Comparison of ENCODE assay signal across 1 cellular context in the genomic region with DNA sequence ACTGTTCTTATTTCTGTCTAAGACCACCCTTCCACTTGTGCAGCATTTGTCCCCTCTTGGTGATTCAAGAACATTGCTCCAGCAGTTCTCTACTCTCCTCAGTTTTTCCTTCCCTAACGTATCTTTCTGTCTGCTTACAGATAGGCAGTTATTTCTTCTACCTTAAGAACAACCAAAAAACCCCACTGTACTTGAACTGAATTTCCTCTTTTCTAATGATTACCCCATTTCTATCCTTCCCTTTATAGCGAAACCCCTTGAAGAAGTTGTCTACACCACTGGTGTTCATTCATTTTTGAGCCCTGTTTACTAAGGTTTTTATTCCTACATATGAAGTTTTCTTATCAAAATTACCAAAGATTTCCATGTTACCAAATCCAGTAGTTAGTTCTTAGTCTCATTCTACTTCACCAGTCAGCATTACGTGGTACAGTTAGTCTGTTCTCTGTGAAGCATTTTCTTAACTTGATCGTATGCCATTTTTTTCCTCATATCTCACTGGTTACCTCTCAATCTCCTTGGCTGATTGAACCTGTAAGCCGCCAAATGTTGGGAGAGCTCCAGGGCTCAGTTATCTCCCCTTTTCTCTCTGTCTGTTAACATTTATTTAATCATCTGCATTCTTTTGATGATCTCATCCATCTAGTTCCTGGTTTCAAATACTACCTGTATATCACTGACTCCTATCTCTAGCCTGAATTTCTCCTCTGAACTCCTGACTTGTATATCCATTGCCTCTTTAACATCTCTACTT.
TF ChIP-seq lines count a peak whose summit lies in the region.

No MANE protein-coding gene starts in this region.

TF ChIP-seq in HEK293, 187 proteins besides CTCF, POLR2A, EP300 and RAD21 (continued from another document and continues in another):
- TF ChIP-seq, protein P1, sequence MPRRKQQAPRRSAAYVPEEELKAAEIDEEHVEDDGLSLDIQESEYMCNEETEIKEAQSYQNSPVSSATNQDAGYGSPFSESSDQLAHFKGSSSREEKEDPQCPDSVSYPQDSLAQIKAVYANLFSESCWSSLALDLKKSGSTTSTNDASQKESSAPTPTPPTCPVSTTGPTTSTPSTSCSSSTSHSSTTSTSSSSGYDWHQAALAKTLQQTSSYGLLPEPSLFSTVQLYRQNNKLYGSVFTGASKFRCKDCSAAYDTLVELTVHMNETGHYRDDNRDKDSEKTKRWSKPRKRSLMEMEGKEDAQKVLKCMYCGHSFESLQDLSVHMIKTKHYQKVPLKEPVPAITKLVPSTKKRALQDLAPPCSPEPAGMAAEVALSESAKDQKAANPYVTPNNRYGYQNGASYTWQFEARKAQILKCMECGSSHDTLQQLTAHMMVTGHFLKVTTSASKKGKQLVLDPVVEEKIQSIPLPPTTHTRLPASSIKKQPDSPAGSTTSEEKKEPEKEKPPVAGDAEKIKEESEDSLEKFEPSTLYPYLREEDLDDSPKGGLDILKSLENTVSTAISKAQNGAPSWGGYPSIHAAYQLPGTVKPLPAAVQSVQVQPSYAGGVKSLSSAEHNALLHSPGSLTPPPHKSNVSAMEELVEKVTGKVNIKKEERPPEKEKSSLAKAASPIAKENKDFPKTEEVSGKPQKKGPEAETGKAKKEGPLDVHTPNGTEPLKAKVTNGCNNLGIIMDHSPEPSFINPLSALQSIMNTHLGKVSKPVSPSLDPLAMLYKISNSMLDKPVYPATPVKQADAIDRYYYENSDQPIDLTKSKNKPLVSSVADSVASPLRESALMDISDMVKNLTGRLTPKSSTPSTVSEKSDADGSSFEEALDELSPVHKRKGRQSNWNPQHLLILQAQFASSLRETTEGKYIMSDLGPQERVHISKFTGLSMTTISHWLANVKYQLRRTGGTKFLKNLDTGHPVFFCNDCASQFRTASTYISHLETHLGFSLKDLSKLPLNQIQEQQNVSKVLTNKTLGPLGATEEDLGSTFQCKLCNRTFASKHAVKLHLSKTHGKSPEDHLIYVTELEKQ (tag by site-specific recombination; IDR thresholded peaks at IDR 0.05; ENCODE audit: borderline replicate concordance) = peak; percentile 47; the same call in 1 of the 2 replicates
- TF ChIP-seq ZNF433 (tag by site-specific recombination; IDR thresholded peaks at IDR 0.05; ENCODE audit: low read depth) (no peak), ZNF211 (tag by site-specific recombination; IDR thresholded peaks at IDR 0.05; ENCODE audit: low read depth) (no peak), ZNF248 (tag by site-specific recombination; IDR thresholded peaks at IDR 0.05) (no peak), ZNF121 (tag by site-specific recombination; IDR thresholded peaks at IDR 0.05) (no peak), ZNF571 (tag by site-specific recombination; IDR thresholded peaks at IDR 0.05) (no peak), ZSCAN30 (tag by site-specific recombination; IDR thresholded peaks at IDR 0.05) (no peak), ZNF664 (tag by site-specific recombination; IDR thresholded peaks at IDR 0.05) (peak; percentile 58), ZNF473 (tag by site-specific recombination; IDR thresholded peaks at IDR 0.05) (no peak), ZSCAN16 (tag by site-specific recombination; IDR thresholded peaks at IDR 0.05) (peak; percentile 99), ZNF624 (tag by site-specific recombination; IDR thresholded peaks at IDR 0.05) (no peak), ZNF530 (tag by site-specific recombination; IDR thresholded peaks at IDR 0.05; ENCODE audit: low read depth) (no peak), ZNF521 (tag by site-specific recombination; IDR thresholded peaks at IDR 0.05) (no peak), ZNF621 (tag by site-specific recombination; IDR thresholded peaks at IDR 0.05) (no peak), KLF16 (tag by site-specific recombination; IDR thresholded peaks at IDR 0.05) (no peak), ZNF302 (tag by site-specific recombination; IDR thresholded peaks at IDR 0.05; ENCODE audit: low read depth) (no peak), ZNF202 (tag by site-specific recombination; IDR thresholded peaks at IDR 0.05; ENCODE audit: borderline replicate concordance) (no peak), ZNF501 (tag by site-specific recombination; IDR thresholded peaks at IDR 0.05) (no peak), OVOL3 (tag by site-specific recombination; IDR thresholded peaks at IDR 0.05) (no peak), ZNF423 (tag by site-specific recombination; IDR thresholded peaks at IDR 0.05) (no peak), GLIS1 (tag by site-specific recombination; IDR thresholded peaks at IDR 0.05) (no peak), SETDB1 (IDR thresholded peaks at IDR 0.05; ENCODE audit: insufficient read length, low read length) (no peak), ZNF221 (tag by site-specific recombination; IDR thresholded peaks at IDR 0.05; ENCODE audit: borderline replicate concordance) (no peak), ZNF175 (tag by site-specific recombination; IDR thresholded peaks at IDR 0.05) (no peak), ZNF776 (tag by site-specific recombination; IDR thresholded peaks at IDR 0.05; ENCODE audit: borderline replicate concordance) (no peak)
- TF ChIP-seq, protein P2, sequence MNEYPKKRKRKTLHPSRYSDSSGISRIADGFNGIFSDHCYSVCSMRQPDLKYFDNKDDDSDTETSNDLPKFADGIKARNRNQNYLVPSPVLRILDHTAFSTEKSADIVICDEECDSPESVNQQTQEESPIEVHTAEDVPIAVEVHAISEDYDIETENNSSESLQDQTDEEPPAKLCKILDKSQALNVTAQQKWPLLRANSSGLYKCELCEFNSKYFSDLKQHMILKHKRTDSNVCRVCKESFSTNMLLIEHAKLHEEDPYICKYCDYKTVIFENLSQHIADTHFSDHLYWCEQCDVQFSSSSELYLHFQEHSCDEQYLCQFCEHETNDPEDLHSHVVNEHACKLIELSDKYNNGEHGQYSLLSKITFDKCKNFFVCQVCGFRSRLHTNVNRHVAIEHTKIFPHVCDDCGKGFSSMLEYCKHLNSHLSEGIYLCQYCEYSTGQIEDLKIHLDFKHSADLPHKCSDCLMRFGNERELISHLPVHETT (tag by site-specific recombination; IDR thresholded peaks at IDR 0.05) = peak; percentile 63; the same call in 1 of the 2 replicates
- TF ChIP-seq, protein P3, sequence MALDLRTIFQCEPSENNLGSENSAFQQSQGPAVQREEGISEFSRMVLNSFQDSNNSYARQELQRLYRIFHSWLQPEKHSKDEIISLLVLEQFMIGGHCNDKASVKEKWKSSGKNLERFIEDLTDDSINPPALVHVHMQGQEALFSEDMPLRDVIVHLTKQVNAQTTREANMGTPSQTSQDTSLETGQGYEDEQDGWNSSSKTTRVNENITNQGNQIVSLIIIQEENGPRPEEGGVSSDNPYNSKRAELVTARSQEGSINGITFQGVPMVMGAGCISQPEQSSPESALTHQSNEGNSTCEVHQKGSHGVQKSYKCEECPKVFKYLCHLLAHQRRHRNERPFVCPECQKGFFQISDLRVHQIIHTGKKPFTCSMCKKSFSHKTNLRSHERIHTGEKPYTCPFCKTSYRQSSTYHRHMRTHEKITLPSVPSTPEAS (tag by site-specific recombination; IDR thresholded peaks at IDR 0.05) = no peak
- TF ChIP-seq, protein P4, sequence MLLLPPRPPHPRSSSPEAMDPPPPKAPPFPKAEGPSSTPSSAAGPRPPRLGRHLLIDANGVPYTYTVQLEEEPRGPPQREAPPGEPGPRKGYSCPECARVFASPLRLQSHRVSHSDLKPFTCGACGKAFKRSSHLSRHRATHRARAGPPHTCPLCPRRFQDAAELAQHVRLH (tag by site-specific recombination; IDR thresholded peaks at IDR 0.05) = 0 out of 2 replicates have a peak, but pooled peaks have one; percentile 7
- TF ChIP-seq, protein P5, sequence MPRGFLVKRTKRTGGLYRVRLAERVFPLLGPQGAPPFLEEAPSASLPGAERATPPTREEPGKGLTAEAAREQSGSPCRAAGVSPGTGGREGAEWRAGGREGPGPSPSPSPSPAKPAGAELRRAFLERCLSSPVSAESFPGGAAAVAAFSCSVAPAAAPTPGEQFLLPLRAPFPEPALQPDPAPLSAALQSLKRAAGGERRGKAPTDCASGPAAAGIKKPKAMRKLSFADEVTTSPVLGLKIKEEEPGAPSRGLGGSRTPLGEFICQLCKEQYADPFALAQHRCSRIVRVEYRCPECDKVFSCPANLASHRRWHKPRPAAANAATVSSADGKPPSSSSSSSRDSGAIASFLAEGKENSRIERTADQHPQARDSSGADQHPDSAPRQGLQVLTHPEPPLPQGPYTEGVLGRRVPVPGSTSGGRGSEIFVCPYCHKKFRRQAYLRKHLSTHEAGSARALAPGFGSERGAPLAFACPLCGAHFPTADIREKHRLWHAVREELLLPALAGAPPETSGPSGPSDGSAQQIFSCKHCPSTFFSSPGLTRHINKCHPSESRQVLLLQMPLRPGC (tag by site-specific recombination; IDR thresholded peaks at IDR 0.05) = no peak
- TF ChIP-seq, protein P6, sequence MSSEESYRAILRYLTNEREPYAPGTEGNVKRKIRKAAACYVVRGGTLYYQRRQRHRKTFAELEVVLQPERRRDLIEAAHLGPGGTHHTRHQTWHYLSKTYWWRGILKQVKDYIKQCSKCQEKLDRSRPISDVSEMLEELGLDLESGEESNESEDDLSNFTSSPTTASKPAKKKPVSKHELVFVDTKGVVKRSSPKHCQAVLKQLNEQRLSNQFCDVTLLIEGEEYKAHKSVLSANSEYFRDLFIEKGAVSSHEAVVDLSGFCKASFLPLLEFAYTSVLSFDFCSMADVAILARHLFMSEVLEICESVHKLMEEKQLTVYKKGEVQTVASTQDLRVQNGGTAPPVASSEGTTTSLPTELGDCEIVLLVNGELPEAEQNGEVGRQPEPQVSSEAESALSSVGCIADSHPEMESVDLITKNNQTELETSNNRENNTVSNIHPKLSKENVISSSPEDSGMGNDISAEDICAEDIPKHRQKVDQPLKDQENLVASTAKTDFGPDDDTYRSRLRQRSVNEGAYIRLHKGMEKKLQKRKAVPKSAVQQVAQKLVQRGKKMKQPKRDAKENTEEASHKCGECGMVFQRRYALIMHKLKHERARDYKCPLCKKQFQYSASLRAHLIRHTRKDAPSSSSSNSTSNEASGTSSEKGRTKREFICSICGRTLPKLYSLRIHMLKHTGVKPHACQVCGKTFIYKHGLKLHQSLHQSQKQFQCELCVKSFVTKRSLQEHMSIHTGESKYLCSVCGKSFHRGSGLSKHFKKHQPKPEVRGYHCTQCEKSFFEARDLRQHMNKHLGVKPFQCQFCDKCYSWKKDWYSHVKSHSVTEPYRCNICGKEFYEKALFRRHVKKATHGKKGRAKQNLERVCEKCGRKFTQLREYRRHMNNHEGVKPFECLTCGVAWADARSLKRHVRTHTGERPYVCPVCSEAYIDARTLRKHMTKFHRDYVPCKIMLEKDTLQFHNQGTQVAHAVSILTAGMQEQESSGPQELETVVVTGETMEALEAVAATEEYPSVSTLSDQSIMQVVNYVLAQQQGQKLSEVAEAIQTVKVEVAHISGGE (tag by site-specific recombination; conservative IDR thresholded peaks at IDR 0.05; ENCODE audit: low read depth) = no peak
- TF ChIP-seq, protein P7, sequence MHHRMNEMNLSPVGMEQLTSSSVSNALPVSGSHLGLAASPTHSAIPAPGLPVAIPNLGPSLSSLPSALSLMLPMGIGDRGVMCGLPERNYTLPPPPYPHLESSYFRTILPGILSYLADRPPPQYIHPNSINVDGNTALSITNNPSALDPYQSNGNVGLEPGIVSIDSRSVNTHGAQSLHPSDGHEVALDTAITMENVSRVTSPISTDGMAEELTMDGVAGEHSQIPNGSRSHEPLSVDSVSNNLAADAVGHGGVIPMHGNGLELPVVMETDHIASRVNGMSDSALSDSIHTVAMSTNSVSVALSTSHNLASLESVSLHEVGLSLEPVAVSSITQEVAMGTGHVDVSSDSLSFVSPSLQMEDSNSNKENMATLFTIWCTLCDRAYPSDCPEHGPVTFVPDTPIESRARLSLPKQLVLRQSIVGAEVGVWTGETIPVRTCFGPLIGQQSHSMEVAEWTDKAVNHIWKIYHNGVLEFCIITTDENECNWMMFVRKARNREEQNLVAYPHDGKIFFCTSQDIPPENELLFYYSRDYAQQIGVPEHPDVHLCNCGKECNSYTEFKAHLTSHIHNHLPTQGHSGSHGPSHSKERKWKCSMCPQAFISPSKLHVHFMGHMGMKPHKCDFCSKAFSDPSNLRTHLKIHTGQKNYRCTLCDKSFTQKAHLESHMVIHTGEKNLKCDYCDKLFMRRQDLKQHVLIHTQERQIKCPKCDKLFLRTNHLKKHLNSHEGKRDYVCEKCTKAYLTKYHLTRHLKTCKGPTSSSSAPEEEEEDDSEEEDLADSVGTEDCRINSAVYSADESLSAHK (tag by site-specific recombination; IDR thresholded peaks at IDR 0.05) = no peak
- TF ChIP-seq, protein P8, sequence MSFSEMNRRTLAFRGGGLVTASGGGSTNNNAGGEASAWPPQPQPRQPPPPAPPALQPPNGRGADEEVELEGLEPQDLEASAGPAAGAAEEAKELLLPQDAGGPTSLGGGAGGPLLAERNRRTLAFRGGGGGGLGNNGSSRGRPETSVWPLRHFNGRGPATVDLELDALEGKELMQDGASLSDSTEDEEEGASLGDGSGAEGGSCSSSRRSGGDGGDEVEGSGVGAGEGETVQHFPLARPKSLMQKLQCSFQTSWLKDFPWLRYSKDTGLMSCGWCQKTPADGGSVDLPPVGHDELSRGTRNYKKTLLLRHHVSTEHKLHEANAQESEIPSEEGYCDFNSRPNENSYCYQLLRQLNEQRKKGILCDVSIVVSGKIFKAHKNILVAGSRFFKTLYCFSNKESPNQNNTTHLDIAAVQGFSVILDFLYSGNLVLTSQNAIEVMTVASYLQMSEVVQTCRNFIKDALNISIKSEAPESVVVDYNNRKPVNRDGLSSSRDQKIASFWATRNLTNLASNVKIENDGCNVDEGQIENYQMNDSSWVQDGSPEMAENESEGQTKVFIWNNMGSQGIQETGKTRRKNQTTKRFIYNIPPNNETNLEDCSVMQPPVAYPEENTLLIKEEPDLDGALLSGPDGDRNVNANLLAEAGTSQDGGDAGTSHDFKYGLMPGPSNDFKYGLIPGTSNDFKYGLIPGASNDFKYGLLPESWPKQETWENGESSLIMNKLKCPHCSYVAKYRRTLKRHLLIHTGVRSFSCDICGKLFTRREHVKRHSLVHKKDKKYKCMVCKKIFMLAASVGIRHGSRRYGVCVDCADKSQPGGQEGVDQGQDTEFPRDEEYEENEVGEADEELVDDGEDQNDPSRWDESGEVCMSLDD (tag by site-specific recombination; IDR thresholded peaks at IDR 0.05) = no peak
- TF ChIP-seq, protein P9, sequence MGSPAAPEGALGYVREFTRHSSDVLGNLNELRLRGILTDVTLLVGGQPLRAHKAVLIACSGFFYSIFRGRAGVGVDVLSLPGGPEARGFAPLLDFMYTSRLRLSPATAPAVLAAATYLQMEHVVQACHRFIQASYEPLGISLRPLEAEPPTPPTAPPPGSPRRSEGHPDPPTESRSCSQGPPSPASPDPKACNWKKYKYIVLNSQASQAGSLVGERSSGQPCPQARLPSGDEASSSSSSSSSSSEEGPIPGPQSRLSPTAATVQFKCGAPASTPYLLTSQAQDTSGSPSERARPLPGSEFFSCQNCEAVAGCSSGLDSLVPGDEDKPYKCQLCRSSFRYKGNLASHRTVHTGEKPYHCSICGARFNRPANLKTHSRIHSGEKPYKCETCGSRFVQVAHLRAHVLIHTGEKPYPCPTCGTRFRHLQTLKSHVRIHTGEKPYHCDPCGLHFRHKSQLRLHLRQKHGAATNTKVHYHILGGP (tag by site-specific recombination; IDR thresholded peaks at IDR 0.05) = no peak
